In genomic region chr2:233519787-233520611, GRCh38 we compare ENCODE assay signal across 11 cellular contexts. TPM values are rescaled to one million over a fixed set of nuclear protein-coding genes. Genes with fewer than 3 reads are reported as not detected.
DNase-seq lines count a peak whose midpoint lies in the region; ATAC-seq and TF ChIP-seq lines count a peak whose summit lies in the region.
"Had no signal": no experiment of that assay in that cellular context is flagged by ENCODE, and none has a peak within 500 bp of the region (broad histone marks: within the 10 kb centered on the region; RNA-seq: fewer than 3 reads in every experiment).

No MANE protein-coding gene starts in this region.

- peaks cover 11% of the 10 kb centered on the region for H3K4me1 Mint-ChIP-seq in nephron progenitor cell

- ATAC-seq in GM18907 (IDR thresholded peaks at IDR 0.05; ENCODE audit: unreplicated experiment) (peak; percentile 90), HG02642 (IDR thresholded peaks at IDR 0.05; ENCODE audit: poor library complexity, unreplicated experiment) (peak; percentile 82), HG03521 (IDR thresholded peaks at IDR 0.05; ENCODE audit: unreplicated experiment) (peak; percentile 89)
- ATAC-seq: left cardiac atrium had no signal

- H3K36me3 Mint-ChIP-seq in nephron progenitor cell (ENCODE audit: low read depth), result peaks cover 75% of the 10 kb centered on the region

- no peak for DNase-seq in nephron progenitor cell
- DNase-seq in RKO (ENCODE audit: low spot score), result no peak
- no peak for DNase-seq in G401 (ENCODE audit: low spot score)
- no peak for DNase-seq in NCI-H748 (lab: John Stamatoyannopoulos, UW; ENCODE audit: unreplicated experiment)
- no peak for DNase-seq in NCI-H187 (lab: John Stamatoyannopoulos, UW)
- DNase-seq: activated CD4-positive, CD25-positive, alpha-beta regulatory T cell; anterior cingulate cortex; left cardiac atrium had no signal

- in situ Hi-C loops in G401 (cut with HindIII; ENCODE audit: low sequenced_read_pairs), result no loop called here

- peak overlapping the region; percentile 46 for H3K27ac Mint-ChIP-seq in nephron progenitor cell

- TF ChIP-seq CTCF in nephron progenitor cell (IDR thresholded peaks at IDR 0.05), result no peak

- H3K9me3 Mint-ChIP-seq in nephron progenitor cell, result peaks cover 8% of the 10 kb centered on the region

- no peaks in the 10 kb centered on the region for H3K27me3 Mint-ChIP-seq in nephron progenitor cell (ENCODE audit: low read depth, poor library complexity)

- H3K4me3 Mint-ChIP-seq in nephron progenitor cell, result no peak overlapping the region

RNA-seq across cellular contexts. Expression of gene USP40, which starts 46.6 kb away (rescaled TPM):
- 21.7 and 23.8 TPM in 2 replicates for total RNA-seq in G401 (2014; rRNA removed; shearing (Covaris generic))
